9 cellular contexts compared by ENCODE assay signal in the genomic region with DNA sequence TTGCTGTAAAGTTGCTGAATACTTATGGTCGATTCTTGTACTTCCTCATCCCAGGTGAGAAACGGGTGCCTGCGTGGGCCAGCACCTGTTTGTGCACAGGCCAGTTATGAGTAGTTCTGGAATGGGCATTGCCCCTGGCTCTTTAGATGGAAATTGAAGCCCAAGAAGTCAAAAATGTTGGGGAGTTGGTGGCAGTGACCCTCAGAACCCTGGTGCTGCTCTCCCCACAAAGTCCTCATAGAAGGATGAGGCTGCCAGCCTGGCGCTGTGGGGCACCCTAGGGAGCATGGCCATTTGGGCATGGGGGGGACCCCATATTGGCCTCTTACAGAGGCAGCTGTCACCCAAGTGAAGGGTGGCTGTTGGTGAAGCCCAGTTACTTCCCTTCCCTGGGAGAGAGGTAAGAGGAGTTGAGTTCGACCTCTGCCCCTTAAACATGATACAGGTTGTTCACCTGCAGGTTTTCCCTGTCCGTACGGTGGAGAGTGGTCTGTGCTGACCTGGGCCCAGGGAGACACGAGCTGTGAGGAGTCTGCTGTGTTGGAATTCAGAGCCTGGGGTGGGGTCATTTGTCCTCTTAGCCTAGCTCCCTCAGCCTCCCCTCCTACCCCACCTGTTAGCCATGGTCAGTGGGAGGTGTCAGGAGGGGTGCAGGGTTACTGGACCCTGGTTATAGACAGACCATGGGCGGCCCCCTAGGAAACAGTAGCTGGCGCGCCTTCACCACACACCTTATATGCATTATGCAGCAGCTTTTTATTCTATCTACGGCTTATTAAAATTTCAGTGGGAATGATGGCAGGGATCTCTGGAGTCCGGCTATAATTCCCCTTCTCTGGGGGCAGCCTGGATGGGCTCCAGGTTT. TPM values are rescaled to one million over a fixed set of nuclear protein-coding genes. Genes with fewer than 3 reads are reported as not detected.
A peak's percentile ranks its signal among the peaks of the same experiment; 100 is the strongest.
DNase-seq lines count a peak whose midpoint lies in the region; ATAC-seq and TF ChIP-seq lines count a peak whose summit lies in the region.
"Had no signal": no experiment of that assay in that cellular context is flagged by ENCODE, and none has a peak within 500 bp of the region (broad histone marks: within the 10 kb centered on the region; RNA-seq: fewer than 3 reads in every experiment).

No MANE protein-coding gene starts in this region.

- WGBS in endodermal cell (ENCODE audit: insufficient coverage in 1 of 2, insufficient read length in 1 of 2), 2 experiments: 93 to 97% methylated on average over 7 to 13 of the region's 13 CpGs

- H3K4me1 Mint-ChIP-seq in activated T-cell treated with anti-CD3 and anti-CD28 coated beads, Interleukin-2, amount 50 U/mL, for 72 hours (ENCODE audit: low read depth): peaks cover 83% of the 10 kb centered on the region
- peaks cover 26% of the 10 kb centered on the region for H3K4me1 Mint-ChIP-seq in endodermal cell
- peaks cover 84% of the 10 kb centered on the region for H3K4me1 Mint-ChIP-seq in stimulated activated naive CD8-positive, alpha-beta T cell treated with anti-CD3 and anti-CD28 coated beads, Interleukin-15, amount 100 ng/mL, for 72 hours

- H3K4me2 ChIP-seq in PC-9: peak overlapping the region; percentile 95

- peaks cover 23% of the 10 kb centered on the region for H4K20me1 ChIP-seq in PC-9 (ENCODE audit: insufficient read depth)

- CTCF ChIA-PET in PC-9 (lab: Charles Lee): interaction anchor here (0.6 kb wide), 1 partner anchor 816 kb away, joined by 3 read pairs; no protein-coding TSS in a partner anchor

- H3K27me3 ChIP-seq in PC-9 (ENCODE audit: insufficient read depth, low read depth) (no peaks in the 10 kb centered on the region), endodermal cell (ENCODE audit: control insufficient read depth, insufficient read depth, low read length, poor library complexity, severe bottlenecking) (no peaks in the 10 kb centered on the region)

- H3K4me1 ChIP-seq in PC-9 (replicated peaks; ENCODE audit: insufficient read depth): peaks cover 72% of the 10 kb centered on the region
- peaks cover 14% of the 10 kb centered on the region for H3K4me1 ChIP-seq in endodermal cell (ENCODE audit: control insufficient read depth, insufficient read depth, low read length)

- peaks cover 0 to 23% of the 10 kb centered on the region in 2 donors for H3K36me3 Mint-ChIP-seq in activated T-cell treated with anti-CD3 and anti-CD28 coated beads, Interleukin-2, amount 50 U/mL, for 72 hours (ENCODE audit: insufficient read depth in 2 of 2)
- peaks cover 66% of the 10 kb centered on the region for H3K36me3 Mint-ChIP-seq in endodermal cell (ENCODE audit: low read depth)

- H3K9ac ChIP-seq in endodermal cell (ENCODE audit: extremely low read depth, low read length, poor library complexity, severe bottlenecking): no peak overlapping the region

- BruUV-seq in PC-9 (replicated peaks; lab: Mats Ljungman, UMichigan): no TSS peak

- H3K79me2 ChIP-seq in PC-9 (ENCODE audit: low read depth): peaks cover 62% of the 10 kb centered on the region

- peak overlapping the region; percentile 25 to 62 for H3K4me3 Mint-ChIP-seq in activated T-cell treated with anti-CD3 and anti-CD28 coated beads, Interleukin-2, amount 50 U/mL, for 72 hours
- H3K4me3 Mint-ChIP-seq in endodermal cell: no peak overlapping the region
- peak overlapping the region in 1 of 2 donors; percentile 46 for H3K4me3 Mint-ChIP-seq in stimulated activated naive CD8-positive, alpha-beta T cell treated with anti-CD3 and anti-CD28 coated beads, Interleukin-15, amount 100 ng/mL, for 72 hours

- H3K9me3 ChIP-seq in PC-9 (ENCODE audit: insufficient read depth, low read depth) (no peaks in the 10 kb centered on the region), endodermal cell (ENCODE audit: control insufficient read depth, low read length) (no peaks in the 10 kb centered on the region)

- POLR2A ChIA-PET in PC-9 (lab: Charles Lee; ENCODE audit: unreplicated experiment): no interaction called here

- no peaks in the 10 kb centered on the region for H3K27me3 Mint-ChIP-seq in activated T-cell treated with anti-CD3 and anti-CD28 coated beads, Interleukin-2, amount 50 U/mL, for 72 hours (ENCODE audit: low read depth)
- no peaks in the 10 kb centered on the region for H3K27me3 Mint-ChIP-seq in endodermal cell (ENCODE audit: insufficient read depth)
- H3K27me3 Mint-ChIP-seq in stimulated activated naive CD8-positive, alpha-beta T cell treated with anti-CD3 and anti-CD28 coated beads, Interleukin-15, amount 100 ng/mL, for 72 hours: no peaks in the 10 kb centered on the region

- no peak overlapping the region for H2AFZ ChIP-seq in PC-9

- intact Hi-C loops in PC-9 (cut with micrococcal nuclease; ENCODE audit: unreplicated experiment): loop anchor here (10.0 kb wide), 1 partner anchor 457 kb away; a partner anchor contains a TSS

- H3K9me2 ChIP-seq in PC-9 (ENCODE audit: insufficient read depth): no peaks in the 10 kb centered on the region

- ATAC-seq in activated T-cell treated with anti-CD3 and anti-CD28 coated beads, Interleukin-2, amount 50 U/mL, for 72 hours (replicated peaks in 1 of 2): no peak
- no peak for ATAC-seq in stimulated activated naive CD8-positive, alpha-beta T cell treated with anti-CD3 and anti-CD28 coated beads, Interleukin-15, amount 100 ng/mL, for 72 hours
- ATAC-seq in HG02642 (IDR thresholded peaks at IDR 0.05; ENCODE audit: poor library complexity, unreplicated experiment): no peak
- ATAC-seq: left colon had no signal

- peak overlapping the region; percentile 83 for H3K27ac ChIP-seq in PC-9
- H3K27ac ChIP-seq in endodermal cell (ENCODE audit: low read depth, low read length): no peak overlapping the region

- TF ChIP-seq CTCF in PC-9 (conservative IDR thresholded peaks at IDR 0.05) (no peak), endodermal cell (conservative IDR thresholded peaks at IDR 0.05) (no peak)

- H3K36me3 ChIP-seq in PC-9 (ENCODE audit: low read depth): peaks cover 45% of the 10 kb centered on the region
- peaks cover 60% of the 10 kb centered on the region for H3K36me3 ChIP-seq in endodermal cell (ENCODE audit: control insufficient read depth, insufficient read depth, low read length)

- H3K9me3 Mint-ChIP-seq in activated T-cell treated with anti-CD3 and anti-CD28 coated beads, Interleukin-2, amount 50 U/mL, for 72 hours: no peaks in the 10 kb centered on the region
- H3K9me3 Mint-ChIP-seq in endodermal cell: no peaks in the 10 kb centered on the region
- H3K9me3 Mint-ChIP-seq in stimulated activated naive CD8-positive, alpha-beta T cell treated with anti-CD3 and anti-CD28 coated beads, Interleukin-15, amount 100 ng/mL, for 72 hours: no peaks in the 10 kb centered on the region

- H3F3A ChIP-seq in PC-9 (ENCODE audit: insufficient read depth, low read depth): peaks cover 86% of the 10 kb centered on the region

- no peak for DNase-seq in activated T-cell treated with anti-CD3 and anti-CD28 coated beads, Interleukin-2, amount 50 U/mL, for 72 hours
- DNase-seq in activated T-cell treated with anti-CD3 and anti-CD28 coated beads, Interleukin-2, amount 50 U/mL, for 1 hour: no peak
- DNase-seq in PC-9 (no peak), endodermal cell (no peak), NCI-H345 (lab: John Stamatoyannopoulos, UW) (no peak)
- DNase-seq in stimulated activated naive CD8-positive, alpha-beta T cell treated with anti-CD3 and anti-CD28 coated beads, Interleukin-15, amount 100 ng/mL, for 72 hours: no peak
- DNase-seq in stimulated activated CD4-positive, alpha-beta T cell treated with anti-CD3 and anti-CD28 coated beads, Interleukin-15, amount 100 ng/mL, for 24 hours: no peak
- DNase-seq: left colon had no signal

- H3K4me3 ChIP-seq in PC-9: peak overlapping the region; percentile 78; the same call in 1 of the 2 replicates
- no peak overlapping the region for H3K4me3 ChIP-seq in endodermal cell (ENCODE audit: low read length)

- peak overlapping the region; percentile 92 for H3K27ac Mint-ChIP-seq in activated T-cell treated with anti-CD3 and anti-CD28 coated beads, Interleukin-2, amount 50 U/mL, for 72 hours
- peak overlapping the region; percentile 7 for H3K27ac Mint-ChIP-seq in endodermal cell
- peak overlapping the region; percentile 57 to 67 for H3K27ac Mint-ChIP-seq in stimulated activated naive CD8-positive, alpha-beta T cell treated with anti-CD3 and anti-CD28 coated beads, Interleukin-15, amount 100 ng/mL, for 72 hours

RNA-seq across cellular contexts. Expression of a gene that starts 4.9 kb away (rescaled TPM):
- total RNA-seq in activated T-cell treated with anti-CD3 and anti-CD28 coated beads, Interleukin-2, amount 50 U/mL, for 72 hours: 100 to 1,000 TPM; 454 to 573 TPM
- total RNA-seq in PC-9 (2021) (1,825 and 1,951 TPM in 2 replicates), endodermal cell (1,000 to 10,000 TPM; 1,306 to 1,595 TPM)
- polyA plus RNA-seq in endodermal cell (2013, experiment 1 of 2): 1,230 TPM
- 1,159 TPM for polyA plus RNA-seq in endodermal cell (2013, experiment 2 of 2)

RNA-seq across cellular contexts. Expression of a gene that starts 7.2 kb away (rescaled TPM):
- total RNA-seq in activated T-cell treated with anti-CD3 and anti-CD28 coated beads, Interleukin-2, amount 50 U/mL, for 72 hours: 10 to 100 TPM; 22.8 to 26.7 TPM
- total RNA-seq in PC-9 (2021) (32.8 and 35.2 TPM in 2 replicates), endodermal cell (1 to 10 TPM; 7.2 to 7.9 TPM)
- polyA plus RNA-seq in endodermal cell (2013, experiment 1 of 2): 16.4 TPM
- polyA plus RNA-seq in endodermal cell (2013, experiment 2 of 2): 14.3 TPM

Comparison
In these comparisons a context has a peak if more than half of its experiments do, and no peak if none do; other contexts are left out.
1. H3K27ac Mint-ChIP-seq: peak in every context shown above with its lines; median percentile 92 in activated T-cell treated with anti-CD3 and anti-CD28 coated beads, Interleukin-2, amount 50 U/mL, for 72 hours; 62 in stimulated activated naive CD8-positive, alpha-beta T cell treated with anti-CD3 and anti-CD28 coated beads, Interleukin-15, amount 100 ng/mL, for 72 hours; 7 in endodermal cell.